In genomic region chr5:159257629-159258283, GRCh38 we compare ENCODE assay signal across 2 cellular contexts.
TF ChIP-seq lines count a peak whose summit lies in the region.

No MANE protein-coding gene starts in this region.

TF ChIP-seq in GM23338, 12 proteins besides CTCF, POLR2A, EP300 and RAD21:
- no peak for TF ChIP-seq ZNF462 (CRISPR knock-in tag; IDR thresholded peaks at IDR 0.05)
- no peak for TF ChIP-seq EZH2phosphoT487 (IDR thresholded peaks at IDR 0.05; ENCODE audit: unreplicated experiment)
- TF ChIP-seq CREB1 (CRISPR knock-in tag; IDR thresholded peaks at IDR 0.05; ENCODE audit: low read depth): no peak
- TF ChIP-seq, protein P1, sequence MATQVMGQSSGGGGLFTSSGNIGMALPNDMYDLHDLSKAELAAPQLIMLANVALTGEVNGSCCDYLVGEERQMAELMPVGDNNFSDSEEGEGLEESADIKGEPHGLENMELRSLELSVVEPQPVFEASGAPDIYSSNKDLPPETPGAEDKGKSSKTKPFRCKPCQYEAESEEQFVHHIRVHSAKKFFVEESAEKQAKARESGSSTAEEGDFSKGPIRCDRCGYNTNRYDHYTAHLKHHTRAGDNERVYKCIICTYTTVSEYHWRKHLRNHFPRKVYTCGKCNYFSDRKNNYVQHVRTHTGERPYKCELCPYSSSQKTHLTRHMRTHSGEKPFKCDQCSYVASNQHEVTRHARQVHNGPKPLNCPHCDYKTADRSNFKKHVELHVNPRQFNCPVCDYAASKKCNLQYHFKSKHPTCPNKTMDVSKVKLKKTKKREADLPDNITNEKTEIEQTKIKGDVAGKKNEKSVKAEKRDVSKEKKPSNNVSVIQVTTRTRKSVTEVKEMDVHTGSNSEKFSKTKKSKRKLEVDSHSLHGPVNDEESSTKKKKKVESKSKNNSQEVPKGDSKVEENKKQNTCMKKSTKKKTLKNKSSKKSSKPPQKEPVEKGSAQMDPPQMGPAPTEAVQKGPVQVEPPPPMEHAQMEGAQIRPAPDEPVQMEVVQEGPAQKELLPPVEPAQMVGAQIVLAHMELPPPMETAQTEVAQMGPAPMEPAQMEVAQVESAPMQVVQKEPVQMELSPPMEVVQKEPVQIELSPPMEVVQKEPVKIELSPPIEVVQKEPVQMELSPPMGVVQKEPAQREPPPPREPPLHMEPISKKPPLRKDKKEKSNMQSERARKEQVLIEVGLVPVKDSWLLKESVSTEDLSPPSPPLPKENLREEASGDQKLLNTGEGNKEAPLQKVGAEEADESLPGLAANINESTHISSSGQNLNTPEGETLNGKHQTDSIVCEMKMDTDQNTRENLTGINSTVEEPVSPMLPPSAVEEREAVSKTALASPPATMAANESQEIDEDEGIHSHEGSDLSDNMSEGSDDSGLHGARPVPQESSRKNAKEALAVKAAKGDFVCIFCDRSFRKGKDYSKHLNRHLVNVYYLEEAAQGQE (IDR thresholded peaks at IDR 0.05; ENCODE audit: unreplicated experiment): no peak
- TF ChIP-seq EZH2 (IDR thresholded peaks at IDR 0.05; ENCODE audit: low read depth, unreplicated experiment): no peak
- TF ChIP-seq NANOG (IDR thresholded peaks at IDR 0.05; ENCODE audit: borderline replicate concordance): no peak

TF ChIP-seq in WTC11, 78 proteins besides CTCF, POLR2A, EP300 and RAD21:
- TF ChIP-seq GABPB1 (CRISPR knock-in tag; IDR thresholded peaks at IDR 0.05): 0 out of 2 replicates have a peak, but pooled peaks have one; percentile 51
- TF ChIP-seq, protein P2, sequence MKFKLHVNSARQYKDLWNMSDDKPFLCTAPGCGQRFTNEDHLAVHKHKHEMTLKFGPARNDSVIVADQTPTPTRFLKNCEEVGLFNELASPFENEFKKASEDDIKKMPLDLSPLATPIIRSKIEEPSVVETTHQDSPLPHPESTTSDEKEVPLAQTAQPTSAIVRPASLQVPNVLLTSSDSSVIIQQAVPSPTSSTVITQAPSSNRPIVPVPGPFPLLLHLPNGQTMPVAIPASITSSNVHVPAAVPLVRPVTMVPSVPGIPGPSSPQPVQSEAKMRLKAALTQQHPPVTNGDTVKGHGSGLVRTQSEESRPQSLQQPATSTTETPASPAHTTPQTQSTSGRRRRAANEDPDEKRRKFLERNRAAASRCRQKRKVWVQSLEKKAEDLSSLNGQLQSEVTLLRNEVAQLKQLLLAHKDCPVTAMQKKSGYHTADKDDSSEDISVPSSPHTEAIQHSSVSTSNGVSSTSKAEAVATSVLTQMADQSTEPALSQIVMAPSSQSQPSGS (CRISPR knock-in tag; IDR thresholded peaks at IDR 0.05; ENCODE audit: borderline replicate concordance, low read depth): no peak
